In genomic region chr6:122642604-122643003, GRCh38 we compare ENCODE assay signal across 3 cellular contexts. TPM values are rescaled to one million over a fixed set of nuclear protein-coding genes. Genes with fewer than 3 reads are reported as not detected.
"Had no signal": no experiment of that assay in that cellular context is flagged by ENCODE, and none has a peak within 500 bp of the region (broad histone marks: within the 10 kb centered on the region; RNA-seq: fewer than 3 reads in every experiment).

No MANE protein-coding gene starts in this region.

RNA-seq across cellular contexts. Expression of gene PKIB, which starts 32.4 kb away (rescaled TPM):
- total RNA-seq: activated T-helper 1 cell treated with anti-CD3 and anti-CD28 coated beads, Interleukin-12 subunit alpha, Interleukin-12 subunit beta, Interleukin-2, Interleukin-4 antibody, amounts not matched to agents 30 ng/mL and 10 ng/mL and 1 ng/mL, durations not matched to agents 14 hours and 24 hours and 36 hours; NCI-H460; Right ventricle myocardium inferior had no signal
